2 cellular contexts compared by ENCODE assay signal in genomic region chr2:120670771-120671480, GRCh38.
TF ChIP-seq lines count a peak whose summit lies in the region.

No MANE protein-coding gene starts in this region.

TF ChIP-seq in Ishikawa, 13 proteins besides CTCF, POLR2A, EP300 and RAD21 (continued from another document):
- TF ChIP-seq REST (IDR thresholded peaks at IDR 0.05; ENCODE audit: low read depth): no peak

TF ChIP-seq in H1, 55 proteins besides CTCF, POLR2A, EP300 and RAD21 (continued from another document):
- TF ChIP-seq KDM1A (IDR thresholded peaks at IDR 0.05; ENCODE audit: borderline replicate concordance, low read length) (no peak), TAF1 (IDR thresholded peaks at IDR 0.05; ENCODE audit: low read depth, low read length) (no peak), RFX5 (IDR thresholded peaks at IDR 0.05; ENCODE audit: borderline replicate concordance, low read depth, low read length) (no peak), ZNF274 (IDR thresholded peaks at IDR 0.05; ENCODE audit: borderline replicate concordance, extremely low read depth, low read length) (no peak)
TF ChIP-seq in H1: peak in this region for 0.
